ENCODE assay signal across 8 cellular contexts in the genomic region with DNA sequence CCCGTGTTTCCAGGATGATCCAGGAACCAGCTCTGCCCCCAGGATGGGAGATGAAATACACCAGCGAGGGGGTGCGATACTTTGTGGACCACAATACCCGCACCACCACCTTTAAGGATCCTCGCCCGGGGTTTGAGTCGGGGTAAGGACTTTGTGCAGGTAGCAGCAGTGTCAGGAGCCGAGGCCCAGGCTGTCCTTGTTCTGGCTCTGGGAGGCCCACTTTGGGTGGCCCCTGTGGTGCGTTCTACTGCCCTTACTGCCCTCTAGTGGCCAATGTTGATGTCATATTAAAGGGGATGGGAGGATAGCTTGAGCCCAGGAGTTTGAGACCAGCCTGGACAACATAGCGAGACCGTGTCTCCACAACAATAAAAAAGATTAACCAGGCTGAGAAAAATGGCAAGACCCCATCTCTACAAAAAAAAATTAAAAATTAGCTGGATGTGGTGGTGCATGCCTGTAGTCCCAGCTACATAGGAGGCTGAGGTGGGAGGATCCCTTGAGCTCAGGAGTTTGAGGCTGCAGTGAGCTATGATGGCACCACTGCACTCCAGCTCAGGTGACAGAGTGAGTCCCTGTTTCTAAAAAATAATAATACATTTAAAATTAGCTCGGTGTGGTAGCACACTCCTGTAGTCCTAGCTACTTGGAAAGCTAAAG. TPM values are rescaled to one million over a fixed set of nuclear protein-coding genes. Genes with fewer than 3 reads are reported as not detected.
DNase-seq lines count a peak whose midpoint lies in the region; ATAC-seq, FAIRE-seq and TF ChIP-seq lines count a peak whose summit lies in the region.

No MANE protein-coding gene starts in this region.

- ATAC-seq in DND-41 (ENCODE audit: insufficient read depth, low read depth) (peak; percentile 93), GM19023 (IDR thresholded peaks at IDR 0.05; ENCODE audit: unreplicated experiment) (no peak)

- TF ChIP-seq CTCF in DND-41 (IDR thresholded peaks at IDR 0.05; ENCODE audit: borderline replicate concordance, extremely low read depth, low read length, poor library complexity, severe bottlenecking) (peak; percentile 77), astrocyte of the cerebellum (IDR thresholded peaks at IDR 0.05; ENCODE audit: low read depth, low read length, missing control alignments) (peak; percentile 63)

- 68 to 72% (median 70%) methylated on average over 12 of the region's 12 CpGs for WGBS in small intestine, 3 donors

- H3K79me2 ChIP-seq in DND-41 (ENCODE audit: insufficient read depth, low read length): no peaks in the 10 kb centered on the region

- H3K9ac ChIP-seq in DND-41 (ENCODE audit: low read depth, low read length): no peak overlapping the region

- H2AFZ ChIP-seq in DND-41 (ENCODE audit: low read depth, low read length): no peak overlapping the region

- H3K4me3 ChIP-seq in DND-41 (ENCODE audit: low read depth in 1 of 2, low read length in 2 of 2): no peak overlapping the region
- H3K4me3 ChIP-seq in astrocyte of the cerebellum (ENCODE audit: low read depth, low read length): no peak overlapping the region
- no peak overlapping the region for H3K4me3 ChIP-seq in small intestine (ENCODE audit: low read depth in 1 of 2, low read length in 2 of 2)

- H3K4me2 ChIP-seq in DND-41 (ENCODE audit: insufficient read depth, low read length): no peak overlapping the region

- no peaks in the 10 kb centered on the region for H3K4me1 ChIP-seq in DND-41 (ENCODE audit: insufficient read depth, low read length)
- H3K4me1 ChIP-seq in small intestine (ENCODE audit: control insufficient read depth in 2 of 2, insufficient read depth in 1 of 2, low read depth in 1 of 2, low read length in 1 of 2): no peaks in the 10 kb centered on the region

- peak; percentile 59 for DNase-seq in DND-41
- peak; percentile 71 for DNase-seq in HPDE6-E6E7 (ENCODE audit: extremely low spot score)
- DNase-seq in SKM-1 (lab: John Stamatoyannopoulos, UW; ENCODE audit: unreplicated experiment): peak; percentile 35
- peak; percentile 33 for DNase-seq in astrocyte of the cerebellum (ENCODE audit: low read depth)
- DNase-seq in hepatic stellate cell (ENCODE audit: low spot score): peak; percentile 84
- DNase-seq in small intestine: peak; percentile 62
- DNase-seq in NCI-H526 treated with DMSO at 0.1 percent for 48 hours (lab: John Stamatoyannopoulos, UW): no peak

- H3K9me3 ChIP-seq in DND-41 (ENCODE audit: insufficient read depth, low read length, severe bottlenecking) (no peaks in the 10 kb centered on the region), small intestine (ENCODE audit: control insufficient read depth, low read depth) (no peaks in the 10 kb centered on the region)

- in situ Hi-C loops in astrocyte of the cerebellum (cut with HindIII; ENCODE audit: low sequenced_read_pairs): no loop called here

- H3K36me3 ChIP-seq in DND-41 (ENCODE audit: insufficient read depth, low read length) (0 out of 2 replicates have a peak, but pooled peaks cover 3% of the 10 kb centered on the region), small intestine (ENCODE audit: control insufficient read depth in 2 of 2, insufficient read depth in 2 of 2, low read length in 2 of 2) (peaks cover 15 to 24% of the 10 kb centered on the region in 2 donors)

- FAIRE-seq in small intestine (lab: Jason Lieb, UNC): no peak

- H3K27me3 ChIP-seq in DND-41 (ENCODE audit: insufficient read depth, low read length, poor library complexity): no peaks in the 10 kb centered on the region
- no peaks in the 10 kb centered on the region for H3K27me3 ChIP-seq in small intestine (ENCODE audit: control insufficient read depth in 2 of 2, insufficient read depth in 2 of 2, low read length in 2 of 2)

- no peaks in the 10 kb centered on the region for H4K20me1 ChIP-seq in DND-41 (ENCODE audit: insufficient read depth, low read length)

- H3K27ac ChIP-seq in DND-41 (ENCODE audit: low read length) (no peak overlapping the region), small intestine (ENCODE audit: low read depth in 1 of 2, low read length in 1 of 2) (no peak overlapping the region)

RNA-seq across cellular contexts. Expression of a gene that starts 20.9 kb away (rescaled TPM):
- polyA plus RNA-seq in small intestine: 1 to 10 TPM; 1.6 to 8.1 (median 4.2) TPM
